3 cellular contexts compared by ENCODE assay signal in genomic region chr11:14318581-14318981, GRCh38.
TF ChIP-seq lines count a peak whose summit lies in the region.

No MANE protein-coding gene starts in this region.

TF ChIP-seq in SK-N-SH treated with all-trans-retinoic acid at 6 μM for 48 hours, 23 proteins besides CTCF, POLR2A, EP300 and RAD21 (continued from another document):
- TF ChIP-seq PATZ1 (CRISPR knock-in tag; IDR thresholded peaks at IDR 0.05; ENCODE audit: borderline replicate concordance) (no peak), ESRRG (CRISPR knock-in tag; IDR thresholded peaks at IDR 0.05) (no peak), TSHZ2 (CRISPR knock-in tag; IDR thresholded peaks at IDR 0.05) (no peak), BACH2 (CRISPR knock-in tag; IDR thresholded peaks at IDR 0.05; ENCODE audit: borderline replicate concordance) (no peak), GLIS3 (CRISPR knock-in tag; IDR thresholded peaks at IDR 0.05) (no peak), ARNTL (CRISPR knock-in tag; IDR thresholded peaks at IDR 0.05; ENCODE audit: borderline replicate concordance, low read depth) (no peak), ZFP30 (CRISPR knock-in tag; IDR thresholded peaks at IDR 0.05) (no peak), ZNF8 (CRISPR knock-in tag; IDR thresholded peaks at IDR 0.05) (no peak), CREB5 (CRISPR knock-in tag; IDR thresholded peaks at IDR 0.05; ENCODE audit: low read depth) (no peak), CSDC2 (CRISPR knock-in tag; IDR thresholded peaks at IDR 0.05) (no peak), SNAI2 (CRISPR knock-in tag; IDR thresholded peaks at IDR 0.05) (no peak)
TF ChIP-seq in SK-N-SH treated with all-trans-retinoic acid at 6 μM for 48 hours: peak in this region for 0.

TF ChIP-seq in SK-N-SH, 30 proteins besides CTCF, POLR2A, EP300 and RAD21 (continued from another document):
- TF ChIP-seq MAX (IDR thresholded peaks at IDR 0.05; ENCODE audit: low read depth): no peak
- no peak for TF ChIP-seq TCF12 (IDR thresholded peaks at IDR 0.05)
- TF ChIP-seq ELF1 (IDR thresholded peaks at IDR 0.05): no peak
- no peak for TF ChIP-seq RCOR1 (IDR thresholded peaks at IDR 0.05; ENCODE audit: low read length)
- TF ChIP-seq REST (IDR thresholded peaks at IDR 0.05; ENCODE audit: low read depth, low read length): no peak
- TF ChIP-seq USF1 (IDR thresholded peaks at IDR 0.05; ENCODE audit: borderline replicate concordance, low read depth): no peak
- no peak for TF ChIP-seq IRF3 (IDR thresholded peaks at IDR 0.05; ENCODE audit: low read depth, low read length)
- no peak for TF ChIP-seq TEAD4 (IDR thresholded peaks at IDR 0.05; ENCODE audit: borderline replicate concordance, insufficient read depth)
- TF ChIP-seq MXI1 (IDR thresholded peaks at IDR 0.05; ENCODE audit: low read depth, low read length): no peak
- TF ChIP-seq POLR2AphosphoS5 (IDR thresholded peaks at IDR 0.05; ENCODE audit: low read depth, low read length): no peak
- no peak for TF ChIP-seq USF2 (IDR thresholded peaks at IDR 0.05; ENCODE audit: borderline replicate concordance, low read depth, low read length)
- TF ChIP-seq SMC3 (IDR thresholded peaks at IDR 0.05; ENCODE audit: low read depth, low read length): no peak

TF ChIP-seq in WTC11, 78 proteins besides CTCF, POLR2A, EP300 and RAD21 (continued from another document):
- TF ChIP-seq PREB (CRISPR knock-in tag; IDR thresholded peaks at IDR 0.05; ENCODE audit: borderline replicate concordance): no peak
- no peak for TF ChIP-seq ZNF219 (CRISPR knock-in tag; IDR thresholded peaks at IDR 0.05; ENCODE audit: borderline replicate concordance)
- no peak for TF ChIP-seq CDX4 (CRISPR knock-in tag; IDR thresholded peaks at IDR 0.05; ENCODE audit: borderline replicate concordance)
- TF ChIP-seq NFYB (CRISPR knock-in tag; conservative IDR thresholded peaks at IDR 0.05; ENCODE audit: low read depth): no peak
- TF ChIP-seq ZNF121 (CRISPR knock-in tag; IDR thresholded peaks at IDR 0.05): no peak
- TF ChIP-seq GABPB1 (CRISPR knock-in tag; IDR thresholded peaks at IDR 0.05): no peak
- no peak for TF ChIP-seq ERG (CRISPR knock-in tag; IDR thresholded peaks at IDR 0.05)
- no peak for TF ChIP-seq HMGXB4 (CRISPR knock-in tag; IDR thresholded peaks at IDR 0.05)
- TF ChIP-seq E2F5 (CRISPR knock-in tag; IDR thresholded peaks at IDR 0.05): no peak
- TF ChIP-seq ARID4B (CRISPR knock-in tag; IDR thresholded peaks at IDR 0.05; ENCODE audit: borderline replicate concordance): no peak
- TF ChIP-seq ESRRA (CRISPR knock-in tag; IDR thresholded peaks at IDR 0.05; ENCODE audit: borderline replicate concordance): no peak
- no peak for TF ChIP-seq ZNF232 (CRISPR knock-in tag; IDR thresholded peaks at IDR 0.05)
- no peak for TF ChIP-seq RORB (CRISPR knock-in tag; IDR thresholded peaks at IDR 0.05)
TF ChIP-seq in WTC11: peak in this region for 0.
